Comparison of ENCODE assay signal across 8 cellular contexts in genomic region chr5:98929982-98930355, GRCh38. TPM values are rescaled to one million over a fixed set of nuclear protein-coding genes. Genes with fewer than 3 reads are reported as not detected.
A peak's percentile ranks its signal among the peaks of the same experiment; 100 is the strongest.
DNase-seq lines count a peak whose midpoint lies in the region; ATAC-seq and TF ChIP-seq lines count a peak whose summit lies in the region.

No MANE protein-coding gene starts in this region.

- peaks cover 4 to 76% (median 56%) of the 10 kb centered on the region in 9 donors for H3K4me1 ChIP-seq in heart right ventricle
- H3K4me1 ChIP-seq in body of pancreas, result peaks cover 39% of the 10 kb centered on the region
- no peaks in the 10 kb centered on the region for H3K4me1 ChIP-seq in aorta (ENCODE audit: control insufficient read depth in 1 of 2, insufficient read depth in 2 of 2, low read length in 2 of 2)

- H3K36me3 ChIP-seq in heart right ventricle (peaks cover 0 to 47% (median 9%) of the 10 kb centered on the region in 9 donors), body of pancreas (replicated peaks in 1 of 2; ENCODE audit: insufficient read depth in 1 of 2, low read depth in 2 of 2) (no peaks in the 10 kb centered on the region), aorta (ENCODE audit: control insufficient read depth in 1 of 2, insufficient read depth in 2 of 2, low read length in 1 of 2) (no peaks in the 10 kb centered on the region)

- TF ChIP-seq CTCF in heart right ventricle (IDR thresholded peaks at IDR 0.05) (no peak), body of pancreas (IDR thresholded peaks at IDR 0.05) (peak in 1 of 7 experiments; percentile 6)

- intact Hi-C loops in heart right ventricle (cut with DNase I) (loop anchor here in 4 of 10 donors (5.0 to 10.0 kb wide), 2 partner anchors 155 to 158 kb away; partner anchors contain the start of gene RGMB (in 4 of the 4)), cardiac septum (cut with DNase I) (loop anchor here (1.0 kb wide), 1 partner anchor 157 kb away; the partner anchor contains the start of gene RGMB), body of pancreas (cut with DNase I) (no loop called here), aorta (cut with DNase I) (loop anchor here in 1 of 2 donors (5.0 kb wide), 1 partner anchor 158 kb away; the partner anchor contains the start of gene RGMB)

- peak overlapping the region; percentile 66 to 93 (median 84) for H3K4me3 ChIP-seq in heart right ventricle
- peak overlapping the region in 1 of 2 donors; percentile 21 for H3K4me3 ChIP-seq in body of pancreas
- H3K4me3 ChIP-seq in aorta (ENCODE audit: low read length in 2 of 2), result peak overlapping the region; percentile 27 to 67

- peaks cover 2% of the 10 kb centered on the region for H3K36me3 Mint-ChIP-seq in memory B cell

- peak overlapping the region; percentile 98 for H3K4me3 Mint-ChIP-seq in memory B cell

- WGBS in heart right ventricle, 2 donors, result 15% methylated on average over 10 of the region's 10 CpGs
- 4 to 5% methylated on average over 10 of the region's 10 CpGs for WGBS in body of pancreas, 2 donors
- WGBS in aorta, 2 donors, result 7 to 13% methylated on average over 10 of the region's 10 CpGs

- H3K4me1 Mint-ChIP-seq in memory B cell, result peaks cover 32% of the 10 kb centered on the region

- H3K27me3 ChIP-seq in heart right ventricle (no peaks in the 10 kb centered on the region), body of pancreas (no peaks in the 10 kb centered on the region), aorta (ENCODE audit: control insufficient read depth in 1 of 2, insufficient read depth in 2 of 2, low read length in 1 of 2) (no peaks in the 10 kb centered on the region)

- no peak for TF ChIP-seq POLR2A in body of pancreas (IDR thresholded peaks at IDR 0.05)

- ATAC-seq in heart right ventricle, result no peak
- no peak for ATAC-seq in body of pancreas
- ATAC-seq in memory B cell (ENCODE audit: low read depth), result no peak
- ATAC-seq in aorta (ENCODE audit: low FRiP score), result no peak

- H3K9me3 ChIP-seq in heart right ventricle (no peaks in the 10 kb centered on the region), body of pancreas (no peaks in the 10 kb centered on the region), aorta (ENCODE audit: control insufficient read depth, low read length) (no peaks in the 10 kb centered on the region)

- H3K27ac ChIP-seq in heart right ventricle (peak overlapping the region; percentile 96 to 100 (median 100)), body of pancreas (peak overlapping the region; percentile 88 to 98 (median 97)), aorta (ENCODE audit: low read depth in 1 of 2, low read length in 2 of 2) (peak overlapping the region in 1 of 2 donors; percentile 19)

- no peaks in the 10 kb centered on the region for H3K27me3 Mint-ChIP-seq in memory B cell

- peaks cover 3% of the 10 kb centered on the region for H3K9me3 Mint-ChIP-seq in memory B cell

- DNase-seq in heart right ventricle, result no peak
- no peak for DNase-seq in cardiac septum (ENCODE audit: low spot score)
- DNase-seq in body of pancreas, result peak; percentile 27 to 46 (median 30)
- DNase-seq in memory B cell (ENCODE audit: low spot score in 2 of 2), result no peak
- DNase-seq in aorta, result no peak
- DNase-seq in AG08395 (ENCODE audit: low spot score), result no peak
- no peak for DNase-seq in NCI-H1436 (lab: John Stamatoyannopoulos, UW)
- DNase-seq in AG08396 (ENCODE audit: low spot score), result no peak

- peak overlapping the region; percentile 98 for H3K27ac Mint-ChIP-seq in memory B cell

RNA-seq across cellular contexts. Expression of gene CHD1, which starts 1.2 kb away (rescaled TPM):
- total RNA-seq in heart right ventricle, result 10 to 100 TPM in 9 of 10 donors, 1 to 10 TPM in 1; 9.9 to 19.6 (median 15.1) TPM
- polyA plus RNA-seq in heart right ventricle, result 10 to 100 TPM in 1 of 2 donors, 1 to 10 TPM in 1; 6.5 to 20.4 TPM
- total RNA-seq in cardiac septum, result 16.8 TPM
- 10 to 100 TPM; 29.7 to 40.0 TPM for total RNA-seq in body of pancreas
- 10 to 100 TPM; 44.1 to 51.8 TPM for total RNA-seq in aorta
- 10 to 100 TPM in 1 of 2 donors, 1 to 10 TPM in 1; 5.9 to 12.5 TPM for polyA plus RNA-seq in aorta

Comparison
In these comparisons a context has a peak if more than half of its experiments do, and no peak if none do; other contexts are left out.
1. DNase-seq: peak in body of pancreas (4 of 4); none in heart right ventricle (0 of 2), cardiac septum (single experiment), memory B cell (0 of 2), aorta (0 of 2), AG08395 (single experiment), NCI-H1436 (single experiment) and AG08396 (single experiment).